ENCODE assay signal across 8 cellular contexts in genomic region chr2:36356199-36356989, GRCh38. TPM values are rescaled to one million over a fixed set of nuclear protein-coding genes. Genes with fewer than 3 reads are reported as not detected.
A peak's percentile ranks its signal among the peaks of the same experiment; 100 is the strongest.
DNase-seq lines count a peak whose midpoint lies in the region; ATAC-seq, FAIRE-seq and TF ChIP-seq lines count a peak whose summit lies in the region.

No MANE protein-coding gene starts in this region.

- H3K27ac ChIP-seq in A549 (peak overlapping the region; percentile 93 to 97), right lobe of liver (peak overlapping the region; percentile 72 to 74 (median 73))

- peak overlapping the region; percentile 90 for H3K4me2 ChIP-seq in A549

- 2% methylated on average over 25 of the region's 92 CpGs for WGBS in A549 (ENCODE audit: missing lambda C conversion rate)
- WGBS in right lobe of liver (ENCODE audit: insufficient coverage, low coverage, low lambda C conversion rate, missing lambda C conversion rate) = 0% methylated on average over 9 of the region's 92 CpGs

- peaks cover 3% of the 10 kb centered on the region for H3K36me3 Mint-ChIP-seq in T-helper 17 cell (ENCODE audit: low read depth)

- no peak for TF ChIP-seq POLR2A in A549 (IDR thresholded peaks at IDR 0.05; ENCODE audit: low read length)
- TF ChIP-seq POLR2A in right lobe of liver (IDR thresholded peaks at IDR 0.05) = no peak

- FAIRE-seq in A549 (lab: Jason Lieb, UNC) = no peak

- intact Hi-C loops in right lobe of liver (cut with DNase I) = loop anchor here in 1 of 2 donors (10.0 kb wide), 1 partner anchor 298 kb away; no protein-coding TSS in a partner anchor

- H3K9me3 ChIP-seq in A549 (no peaks in the 10 kb centered on the region), T-helper 17 cell (ENCODE audit: control insufficient read depth, low read length, poor library complexity, severe bottlenecking) (no peaks in the 10 kb centered on the region), right lobe of liver (no peaks in the 10 kb centered on the region)

- TF ChIP-seq RAD21 in A549 (conservative IDR thresholded peaks at IDR 0.05 in 1 of 2, IDR thresholded peaks at IDR 0.05 in 1 of 2) = no peak; a peak in 1 of 5 replicates

- CTCF ChIA-PET in A549 (lab: Yijun Ruan, JAX) = interaction anchor here (0.7 to 13.5 kb wide), 15 partner anchors 13 to 308 kb away, joined by 3 to 148 read pairs (median 4); no protein-coding TSS in a partner anchor

- peak overlapping the region; percentile 93 for H3K4me3 Mint-ChIP-seq in T-helper 17 cell

- peaks cover 45% of the 10 kb centered on the region for H3K27me3 Mint-ChIP-seq in T-helper 17 cell

- peak; percentile 16 to 36 for ATAC-seq in A549
- ATAC-seq in GM18519 (IDR thresholded peaks at IDR 0.05; ENCODE audit: low FRiP score, unreplicated experiment) = peak; percentile 8
- peak; percentile 9 for ATAC-seq in HG03066 (IDR thresholded peaks at IDR 0.05; ENCODE audit: low read depth, unreplicated experiment)
- peak; percentile 45 for ATAC-seq in T-helper 17 cell
- ATAC-seq in right lobe of liver = peak; percentile 5 to 38 (median 10)

- peaks cover 0 to 7% of the 10 kb centered on the region in 2 donors for H3K27me3 ChIP-seq in right lobe of liver

- POLR2A ChIA-PET in A549 (lab: Yijun Ruan, JAX) = interaction anchor here (0.7 to 3.2 kb wide), 9 partner anchors 12 to 213 kb away, joined by 3 to 23 read pairs (median 5); no protein-coding TSS in a partner anchor

- H3K36me3 ChIP-seq in right lobe of liver = no peaks in the 10 kb centered on the region

- H3K4me3 ChIP-seq in A549 = peak overlapping the region; percentile 90
- H3K4me3 ChIP-seq in right lobe of liver = peak overlapping the region; percentile 54 to 63 (median 57)

- no peak for TF ChIP-seq CTCF in A549 (IDR thresholded peaks at IDR 0.05)
- TF ChIP-seq CTCF in right lobe of liver (IDR thresholded peaks at IDR 0.05) = no peak

- TF ChIP-seq EP300 in A549 (IDR thresholded peaks at IDR 0.05) = no peak

- DNase-seq in A549 (ENCODE audit: low read depth in 1 of 2, low spot score in 1 of 2) (no peak), T-helper 17 cell (peak; percentile 6 to 27 (median 9)), cerebellum (ENCODE audit: low spot score) (peak; percentile 20), right lobe of liver (peak; percentile 47 to 61 (median 48)), OCI-M2 (lab: John Stamatoyannopoulos, UW; ENCODE audit: unreplicated experiment) (no peak)
- peak; percentile 25 for DNase-seq in stimulated activated CD8-positive, alpha-beta memory T cell treated with anti-CD3 and anti-CD28 coated beads, Interleukin-12 subunit alpha, Interleukin-12 subunit beta, amount 100 ng/mL, for 4 hours (ENCODE audit: low read depth)

- H3K4me1 ChIP-seq in A549 (peaks cover 55% of the 10 kb centered on the region), right lobe of liver (peaks cover 0 to 16% (median 4%) of the 10 kb centered on the region in 4 donors)

- no peak overlapping the region for H3K27ac Mint-ChIP-seq in T-helper 17 cell

- H3K4me1 Mint-ChIP-seq in T-helper 17 cell = peaks cover 23% of the 10 kb centered on the region

TF ChIP-seq in A549, 52 proteins besides CTCF, POLR2A, EP300 and RAD21:
- TF ChIP-seq JUN (IDR thresholded peaks at IDR 0.05) (peak in 1 of 2 experiments; percentile 13; a peak in 1 of 5 replicates), RCOR1 (IDR thresholded peaks at IDR 0.05; ENCODE audit: low read depth, low read length) (no peak), GATA3 (IDR thresholded peaks at IDR 0.05; ENCODE audit: borderline replicate concordance) (peak; percentile 19; the same call in 1 of the 2 replicates), RNF2 (IDR thresholded peaks at IDR 0.05; ENCODE audit: borderline replicate concordance, low read depth) (0 out of 2 replicates have a peak, but pooled peaks have one; percentile 38), E2F6 (IDR thresholded peaks at IDR 0.05; ENCODE audit: borderline replicate concordance, low read depth) (0 out of 2 replicates have a peak, but pooled peaks have one; percentile 21), BCL3 (IDR thresholded peaks at IDR 0.05) (0 out of 3 replicates have a peak, but pooled peaks have one; percentile 17), MAX (IDR thresholded peaks at IDR 0.05) (peak; percentile 76), EHMT2 (IDR thresholded peaks at IDR 0.05; ENCODE audit: low read depth) (no peak)

RNA-seq across cellular contexts. Expression of gene CRIM1, which starts 0.8 kb away (rescaled TPM):
- polyA plus RNA-seq in A549 (2011; rRNA removed) (208 and 275 TPM in 2 replicates), A549 (2017; fragmentation: RNase III; extraction: RNeasy Plus Mini Kit Qiagen cat#74134 plus additional on column Dnase treatment) (127 to 135 TPM (median 130 TPM) in 3 replicates)
- 133 and 166 TPM in 2 replicates for polyA plus RNA-seq in A549 (2012; cell fraction: cytosol; rRNA removed)
- 215 and 283 TPM in 2 replicates for polyA plus RNA-seq in A549 (2012; cell fraction: nucleus; rRNA removed)
- 997 and 1,171 TPM in 2 replicates for polyA minus RNA-seq in A549 (2011; rRNA and poly(A)+ RNA removed)
- total RNA-seq in T-helper 17 cell (1 to 10 TPM; 2.2 to 2.3 TPM), cerebellum (47.9 TPM), right lobe of liver (10 to 100 TPM in 4 of 6 experiments, 1 to 10 TPM in 2; 4.2 to 30.5 (median 16.7) TPM)

Comparison
In these comparisons a context has a peak if more than half of its experiments do, and no peak if none do; other contexts are left out.
1. DNase-seq: peak in T-helper 17 cell (3 of 3), cerebellum (single experiment), right lobe of liver (3 of 3) and stimulated activated CD8-positive, alpha-beta memory T cell treated with anti-CD3 and anti-CD28 coated beads, Interleukin-12 subunit alpha, Interleukin-12 subunit beta, amount 100 ng/mL, for 4 hours (single experiment); none in A549 (0 of 2) and OCI-M2 (single experiment).
2. Peak in every context shown above with its lines, with median percentiles within 50 percentile points of each other: ATAC-seq.